Comparison of ENCODE assay signal across 1 cellular context in genomic region chr13:40069173-40070044, GRCh38.
TF ChIP-seq lines count a peak whose summit lies in the region.

No MANE protein-coding gene starts in this region.

TF ChIP-seq in H1, 55 proteins besides CTCF, POLR2A, EP300 and RAD21 (continued from another document):
- no peak for TF ChIP-seq SIX5 (IDR thresholded peaks at IDR 0.05; ENCODE audit: low read depth, low read length)
- no peak for TF ChIP-seq RBBP5 (IDR thresholded peaks at IDR 0.05; ENCODE audit: borderline replicate concordance, low read depth, low read length)
